In the genomic region with DNA sequence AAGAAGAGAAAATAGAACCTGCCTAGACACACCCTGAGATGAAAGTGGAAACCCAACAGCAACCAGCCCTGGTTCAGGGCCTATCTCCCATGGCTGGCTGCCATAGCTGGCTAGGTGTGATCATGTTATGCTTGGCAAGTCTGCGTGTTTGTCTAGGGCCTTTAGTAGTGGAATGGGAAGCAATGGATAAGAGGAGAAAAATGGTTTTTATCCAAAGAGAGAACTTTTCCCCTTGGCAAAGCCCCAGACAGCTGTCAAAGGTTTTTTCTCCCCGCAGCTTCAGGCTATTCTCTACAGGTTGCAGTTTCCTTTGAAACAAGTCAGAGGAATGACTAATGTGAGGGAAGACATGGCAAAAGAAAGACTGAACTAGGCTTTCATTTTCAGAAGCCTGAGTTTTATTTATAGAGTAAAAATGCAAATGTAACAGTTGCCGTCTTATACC, we compare ENCODE assay signal across 9 cellular contexts.
DNase-seq lines count a peak whose midpoint lies in the region; ATAC-seq, FAIRE-seq and TF ChIP-seq lines count a peak whose summit lies in the region.
"Had no signal": no experiment of that assay in that cellular context is flagged by ENCODE, and none has a peak within 500 bp of the region (broad histone marks: within the 10 kb centered on the region; RNA-seq: fewer than 3 reads in every experiment).

No MANE protein-coding gene starts in this region.

- H3K36me3 ChIP-seq in right lobe of liver, result no peaks in the 10 kb centered on the region
- H3K36me3 ChIP-seq in HepG2 (replicated peaks in 1 of 2; ENCODE audit: control insufficient read depth in 1 of 2, insufficient read depth in 2 of 2, low read length in 2 of 2), result no peaks in the 10 kb centered on the region
- H3K36me3 ChIP-seq in endothelial cell of umbilical vein (ENCODE audit: control insufficient read depth in 2 of 2, extremely low read depth in 1 of 2, insufficient read depth in 2 of 2, low read length in 2 of 2), result no peaks in the 10 kb centered on the region

- TF ChIP-seq RAD21 in HepG2 (CRISPR knock-in tag; IDR thresholded peaks at IDR 0.05), result no peak

- ATAC-seq in right lobe of liver (peak; percentile 69 to 91 (median 80)), HepG2 (no peak), HG03558 (IDR thresholded peaks at IDR 0.05; ENCODE audit: extremely low read depth, unreplicated experiment) (peak; percentile 44)

- intact Hi-C loops in right lobe of liver (cut with DNase I) (no loop called here), HepG2 (cut with micrococcal nuclease; ENCODE audit: unreplicated experiment) (no loop called here), endothelial cell of umbilical vein (cut with micrococcal nuclease) (loop anchor here (10.0 kb wide), 3 partner anchors 691 to 951 kb away; no protein-coding TSS in a partner anchor)

- H3K9ac ChIP-seq in HepG2 (ENCODE audit: insufficient read depth, low read depth, low read length) (no peak overlapping the region), endothelial cell of umbilical vein (replicated peaks; ENCODE audit: extremely low read depth, insufficient read depth, low read length) (no peak overlapping the region)

- H3K4me2 ChIP-seq in HepG2 (ENCODE audit: low read depth, low read length) (no peak overlapping the region), endothelial cell of umbilical vein (ENCODE audit: insufficient read depth, low read length) (no peak overlapping the region)

- WGBS in right lobe of liver (ENCODE audit: insufficient coverage, low coverage, low lambda C conversion rate, missing lambda C conversion rate), result 44% methylated on average over 3 of the region's 3 CpGs
- WGBS in HepG2 (ENCODE audit: low lambda C conversion rate), result 0% methylated on average over 3 of the region's 3 CpGs

- H3K9me3 ChIP-seq in right lobe of liver, result no peaks in the 10 kb centered on the region
- H3K9me3 ChIP-seq in HepG2 (ENCODE audit: low read length), result no peaks in the 10 kb centered on the region
- no peaks in the 10 kb centered on the region for H3K9me3 ChIP-seq in endothelial cell of umbilical vein (replicated peaks; ENCODE audit: control insufficient read depth, insufficient read depth, low read length)

- no TSS peak for BruUV-seq in HepG2 (replicated peaks; lab: Mats Ljungman, UMichigan)
- BruUV-seq in endothelial cell of umbilical vein (replicated peaks; lab: Mats Ljungman, UMichigan), result no TSS peak

- H3K4me3 ChIP-seq in right lobe of liver, result no peak overlapping the region
- H3K4me3 ChIP-seq in HepG2 (replicated peaks in 1 of 3; ENCODE audit: insufficient read depth in 1 of 3, low read depth in 2 of 3, low read length in 3 of 3), result no peak overlapping the region
- H3K4me3 ChIP-seq in endothelial cell of umbilical vein (replicated peaks in 1 of 3; ENCODE audit: insufficient read depth in 1 of 3, low read depth in 1 of 3, low read length in 3 of 3), result no peak overlapping the region

- in situ Hi-C loops in HepG2 (cut with HindIII; ENCODE audit: extremely low pct_ligation_motif_present, low pct_unique_long_range_greater_than_20kb), result no loop called here
- in situ Hi-C loops in G401 (cut with HindIII; ENCODE audit: low sequenced_read_pairs), result no loop called here

- H2AFZ ChIP-seq in HepG2 (ENCODE audit: low read length), result no peak overlapping the region
- no peak overlapping the region for H2AFZ ChIP-seq in endothelial cell of umbilical vein (ENCODE audit: low read depth, low read length)

- POLR2A ChIA-PET in HepG2 (lab: Yijun Ruan, JAX), result no interaction called here
- POLR2A ChIA-PET in endothelial cell of umbilical vein (lab: Charles Lee), result no interaction called here

- no peaks in the 10 kb centered on the region for H3K9me1 ChIP-seq in endothelial cell of umbilical vein (replicated peaks; ENCODE audit: control insufficient read depth, extremely low read depth, insufficient read depth, low read length)

- peak; percentile 62 to 68 (median 65) for DNase-seq in right lobe of liver
- DNase-seq in HepG2 (ENCODE audit: low spot score), result no peak
- DNase-seq in endothelial cell of umbilical vein (ENCODE audit: low read depth, low spot score), result peak; percentile 68
- DNase-seq in GM03348 (ENCODE audit: low spot score), result no peak
- no peak for DNase-seq in G401 (ENCODE audit: low spot score)
- no peak for DNase-seq in COR-L47 (lab: John Stamatoyannopoulos, UW)
- DNase-seq in GM12891 (ENCODE audit: insufficient read length, low spot score), result no peak
- DNase-seq: KBM-7 had no signal

- FAIRE-seq in HepG2 (lab: Jason Lieb, UNC) (no peak), endothelial cell of umbilical vein (lab: Jason Lieb, UNC) (peak; percentile 71), GM12891 (lab: Jason Lieb, UNC) (no peak)

- CTCF ChIA-PET in HepG2 (lab: Yijun Ruan, JAX; ENCODE audit: low intra/inter-chr PET ratio, low total read pairs) (no interaction called here), endothelial cell of umbilical vein (lab: Charles Lee) (interaction anchor here (0.9 to 10.6 kb wide), 8 partner anchors 17 to 1090 kb away, joined by 3 to 302 read pairs (median 4); partner anchors contain the start of gene SEMA3A)

- TF ChIP-seq POLR2A in right lobe of liver (IDR thresholded peaks at IDR 0.05) (no peak), HepG2 (IDR thresholded peaks at IDR 0.05; ENCODE audit: insufficient read depth in 1 of 2, low read depth in 2 of 2, low read length in 2 of 2) (no peak), endothelial cell of umbilical vein (IDR thresholded peaks at IDR 0.05; ENCODE audit: low read depth, low read length) (no peak), GM12891 (IDR thresholded peaks at IDR 0.05; ENCODE audit: low read depth, low read length) (no peak)

- H3K27ac ChIP-seq in right lobe of liver (no peak overlapping the region), HepG2 (ENCODE audit: extremely low read length, insufficient read depth, low read length) (no peak overlapping the region), endothelial cell of umbilical vein (ENCODE audit: insufficient read depth, low read depth, low read length) (no peak overlapping the region)

- TF ChIP-seq CTCF in right lobe of liver (IDR thresholded peaks at IDR 0.05), result no peak
- no peak for TF ChIP-seq CTCF in HepG2 (CRISPR knock-in tag; IDR thresholded peaks at IDR 0.05)
- TF ChIP-seq CTCF in endothelial cell of umbilical vein (IDR thresholded peaks at IDR 0.05; ENCODE audit: extremely low read depth in 1 of 2, insufficient read depth in 1 of 2, low read depth in 1 of 2, low read length in 2 of 2), result no peak

- H4K20me1 ChIP-seq in HepG2 (ENCODE audit: insufficient read depth, low read length), result no peaks in the 10 kb centered on the region
- H4K20me1 ChIP-seq in endothelial cell of umbilical vein (replicated peaks; ENCODE audit: control insufficient read depth, extremely low read depth, insufficient read depth, low read length), result no peaks in the 10 kb centered on the region

- H3K79me2 ChIP-seq in HepG2 (ENCODE audit: insufficient read depth, low read length) (no peaks in the 10 kb centered on the region), endothelial cell of umbilical vein (ENCODE audit: control insufficient read depth, insufficient read depth, low read length) (no peaks in the 10 kb centered on the region)

- dilution Hi-C loops in endothelial cell of umbilical vein (cut with MboI; ENCODE audit: extremely low pct_ligation_motif_present, low sequenced_read_pairs), result no loop called here

- H3K4me1 ChIP-seq in right lobe of liver, result no peaks in the 10 kb centered on the region
- H3K4me1 ChIP-seq in HepG2 (ENCODE audit: insufficient read depth, low read length), result no peaks in the 10 kb centered on the region
- peaks cover 12% of the 10 kb centered on the region for H3K4me1 ChIP-seq in endothelial cell of umbilical vein (ENCODE audit: control insufficient read depth, extremely low read depth, insufficient read depth, low read length)

- H3K27me3 ChIP-seq in right lobe of liver (peaks cover 0 to 8% of the 10 kb centered on the region in 2 donors), HepG2 (ENCODE audit: control insufficient read depth in 1 of 2, insufficient read depth in 2 of 2, low read length in 2 of 2) (no peaks in the 10 kb centered on the region), endothelial cell of umbilical vein (ENCODE audit: control insufficient read depth in 2 of 2, insufficient read depth in 2 of 2, low read length in 2 of 2) (no peaks in the 10 kb centered on the region)

- TF ChIP-seq EP300 in HepG2 (IDR thresholded peaks at IDR 0.05; ENCODE audit: low read depth in 2 of 2, low read length in 2 of 2) (no peak), HepG2 (CRISPR knock-in tag; IDR thresholded peaks at IDR 0.05; ENCODE audit: borderline replicate concordance) (no peak)

TF ChIP-seq in HepG2, 621 proteins besides CTCF, POLR2A, EP300 and RAD21 (continues in another document):
- TF ChIP-seq HOXD1 (CRISPR knock-in tag; IDR thresholded peaks at IDR 0.05), result no peak
- TF ChIP-seq IKZF4 (CRISPR knock-in tag; IDR thresholded peaks at IDR 0.05; ENCODE audit: borderline replicate concordance, low read depth, not compliant biosample characterization), result no peak
- TF ChIP-seq SOX13 (IDR thresholded peaks at IDR 0.05), result no peak
- TF ChIP-seq SOX13 (CRISPR knock-in tag; conservative IDR thresholded peaks at IDR 0.05 in 1 of 2, IDR thresholded peaks at IDR 0.05 in 1 of 2), result no peak
- TF ChIP-seq POGZ (CRISPR knock-in tag; IDR thresholded peaks at IDR 0.05), result no peak
- no peak for TF ChIP-seq MIXL1 (CRISPR knock-in tag; IDR thresholded peaks at IDR 0.05)

TF ChIP-seq in endothelial cell of umbilical vein, 7 proteins besides CTCF, POLR2A, EP300 and RAD21:
- TF ChIP-seq GATA2 (IDR thresholded peaks at IDR 0.05; ENCODE audit: insufficient read depth, insufficient read length, low read depth, low read length), result no peak
- no peak for TF ChIP-seq JUN (IDR thresholded peaks at IDR 0.05; ENCODE audit: borderline replicate concordance, insufficient read depth, insufficient read length, low read depth)
- TF ChIP-seq EZH2 (IDR thresholded peaks at IDR 0.05; ENCODE audit: borderline replicate concordance, low read depth, low read length, severe bottlenecking), result no peak
- TF ChIP-seq, protein P1, sequence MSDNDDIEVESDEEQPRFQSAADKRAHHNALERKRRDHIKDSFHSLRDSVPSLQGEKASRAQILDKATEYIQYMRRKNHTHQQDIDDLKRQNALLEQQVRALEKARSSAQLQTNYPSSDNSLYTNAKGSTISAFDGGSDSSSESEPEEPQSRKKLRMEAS (IDR thresholded peaks at IDR 0.05; ENCODE audit: insufficient read depth, insufficient read length), result no peak
- TF ChIP-seq MYC (IDR thresholded peaks at IDR 0.05; ENCODE audit: low read depth, low read length), result no peak
TF ChIP-seq in endothelial cell of umbilical vein: peak in this region for 0.

TF ChIP-seq in GM12891, 5 proteins besides CTCF, POLR2A, EP300 and RAD21:
- TF ChIP-seq PAX5 (IDR thresholded peaks at IDR 0.05; ENCODE audit: insufficient read depth, low read length, severe bottlenecking) (no peak), POU2F2 (IDR thresholded peaks at IDR 0.05; ENCODE audit: low read depth, low read length) (no peak), POLR2AphosphoS5 (IDR thresholded peaks at IDR 0.05; ENCODE audit: low read depth, low read length) (no peak)
TF ChIP-seq in GM12891: peak in this region for 0.

Comparison
In these comparisons a context has a peak if more than half of its experiments do, and no peak if none do; other contexts are left out.
1. DNase-seq: peak in right lobe of liver (3 of 3) and endothelial cell of umbilical vein (single experiment); none in HepG2 (single experiment), GM03348 (single experiment), G401 (single experiment), COR-L47 (single experiment) and GM12891 (single experiment).